ENCODE assay signal across 13 cellular contexts in the genomic region with DNA sequence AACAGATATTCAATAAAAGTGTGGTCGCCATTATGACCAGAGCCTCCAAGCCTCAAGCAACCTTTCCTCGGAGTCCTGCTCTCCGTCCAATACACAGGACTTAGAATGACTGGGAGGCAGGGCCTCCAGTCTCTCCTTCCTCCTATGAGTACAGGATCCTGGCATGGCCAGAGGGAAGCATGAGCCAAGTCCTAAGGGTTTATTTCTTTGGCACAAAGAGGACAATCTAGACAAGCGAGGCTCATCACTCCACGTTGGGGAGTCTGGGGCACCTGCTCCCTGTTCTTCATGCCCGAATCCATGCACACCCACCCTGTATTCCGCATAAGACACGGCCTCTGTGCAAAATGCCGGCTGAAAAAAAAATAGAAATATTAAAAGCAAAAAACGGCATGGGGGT. TPM values are rescaled to one million over a fixed set of nuclear protein-coding genes. Genes with fewer than 3 reads are reported as not detected.
DNase-seq lines count a peak whose midpoint lies in the region; ATAC-seq and TF ChIP-seq lines count a peak whose summit lies in the region.
"Had no signal": no experiment of that assay in that cellular context is flagged by ENCODE, and none has a peak within 500 bp of the region (broad histone marks: within the 10 kb centered on the region; RNA-seq: fewer than 3 reads in every experiment).

No MANE protein-coding gene starts in this region.

- TF ChIP-seq CTCF in PC-9 (conservative IDR thresholded peaks at IDR 0.05): no peak
- no peak for TF ChIP-seq CTCF in epithelial cell of esophagus (IDR thresholded peaks at IDR 0.05; ENCODE audit: insufficient read depth, low read depth, low read length, missing control alignments)

- H3K4me3 ChIP-seq in PC-9 (no peak overlapping the region), epithelial cell of esophagus (ENCODE audit: low read length) (peak overlapping the region; percentile 75), skeletal muscle cell (ENCODE audit: low read depth, low read length) (peak overlapping the region; percentile 52)

- POLR2A ChIA-PET in PC-9 (lab: Charles Lee; ENCODE audit: unreplicated experiment): no interaction called here

- no peak for DNase-seq in activated naive CD4-positive, alpha-beta T cell treated with anti-CD3 and anti-CD28 coated beads, Interleukin-2, amount 50 U/mL, for 72 hours (ENCODE audit: low spot score in 2 of 2)
- DNase-seq in PC-9: no peak
- no peak for DNase-seq in epithelial cell of esophagus (ENCODE audit: low read depth)
- no peak for DNase-seq in skeletal muscle cell (ENCODE audit: low read depth)
- no peak for DNase-seq in ureter (ENCODE audit: low spot score)
- no peak for DNase-seq in stimulated activated CD4-positive, alpha-beta T cell treated with anti-CD3 and anti-CD28 coated beads, Interleukin-1b, Interleukin-23, amount 100 ng/mL, for 48 hours
- no peak for DNase-seq in hepatic stellate cell (ENCODE audit: low spot score)
- DNase-seq: activated CD8-positive, alpha-beta memory T cell treated with anti-CD3 and anti-CD28 coated beads for 24 hours; left colon; NCI-H2029 treated with DMSO at 0.1 percent for 48 hours had no signal

- peaks cover 4% of the 10 kb centered on the region for H3K4me1 Mint-ChIP-seq in activated naive CD4-positive, alpha-beta T cell treated with anti-CD3 and anti-CD28 coated beads, Interleukin-2, amount 50 U/mL, for 24 hours

- H3K27ac ChIP-seq in PC-9: no peak overlapping the region
- H3K27ac ChIP-seq: KMS-11 had no signal

- no peaks in the 10 kb centered on the region for H3K27me3 ChIP-seq in PC-9 (ENCODE audit: insufficient read depth, low read depth)
- H3K27me3 ChIP-seq: gastroesophageal sphincter had no signal

- peaks cover 6% of the 10 kb centered on the region for H3K4me1 ChIP-seq in PC-9 (replicated peaks; ENCODE audit: insufficient read depth)

- H4K20me1 ChIP-seq in PC-9 (ENCODE audit: insufficient read depth): no peaks in the 10 kb centered on the region

- no peak for ATAC-seq in activated naive CD4-positive, alpha-beta T cell treated with anti-CD3 and anti-CD28 coated beads, Interleukin-2, amount 50 U/mL, for 72 hours

- H2AFZ ChIP-seq in PC-9: no peak overlapping the region

- H3K4me2 ChIP-seq in PC-9: peak overlapping the region; percentile 88
- H3K4me2 ChIP-seq: KMS-11 had no signal

- no peaks in the 10 kb centered on the region for H3K36me3 ChIP-seq in PC-9 (ENCODE audit: low read depth)

- peak overlapping the region; percentile 43 for H3K4me3 Mint-ChIP-seq in activated naive CD4-positive, alpha-beta T cell treated with anti-CD3 and anti-CD28 coated beads, Interleukin-2, amount 50 U/mL, for 24 hours

- peaks cover 6% of the 10 kb centered on the region; the same call in 1 of the 2 replicates for H3K79me2 ChIP-seq in PC-9 (ENCODE audit: low read depth)

- H3K27me3 Mint-ChIP-seq in activated naive CD4-positive, alpha-beta T cell treated with anti-CD3 and anti-CD28 coated beads, Interleukin-2, amount 50 U/mL, for 24 hours: no peaks in the 10 kb centered on the region

- intact Hi-C loops in PC-9 (cut with micrococcal nuclease; ENCODE audit: unreplicated experiment): loop anchor here (5.0 to 10.0 kb wide), 2 partner anchors 118 to 231 kb away; no protein-coding TSS in a partner anchor

- no peaks in the 10 kb centered on the region for H3K9me2 ChIP-seq in PC-9 (ENCODE audit: insufficient read depth)

- peaks cover 23% of the 10 kb centered on the region; the same call in 1 of the 2 replicates for H3F3A ChIP-seq in PC-9 (ENCODE audit: insufficient read depth, low read depth)

- CTCF ChIA-PET in PC-9 (lab: Charles Lee): interaction anchor here (1.1 to 1.2 kb wide), 2 partner anchors 42 to 145 kb away, joined by 3 to 4 read pairs; no protein-coding TSS in a partner anchor

- H3K9me3 ChIP-seq in PC-9 (ENCODE audit: insufficient read depth, low read depth): no peaks in the 10 kb centered on the region
- H3K9me3 ChIP-seq: gastroesophageal sphincter had no signal

- no peaks in the 10 kb centered on the region for H3K9me3 Mint-ChIP-seq in activated naive CD4-positive, alpha-beta T cell treated with anti-CD3 and anti-CD28 coated beads, Interleukin-2, amount 50 U/mL, for 24 hours
- no peaks in the 10 kb centered on the region for H3K9me3 Mint-ChIP-seq in activated naive CD4-positive, alpha-beta T cell treated with anti-CD3 and anti-CD28 coated beads, Interleukin-2, amount 50 U/mL, for 72 hours

- H3K27ac Mint-ChIP-seq in activated naive CD4-positive, alpha-beta T cell treated with anti-CD3 and anti-CD28 coated beads, Interleukin-2, amount 50 U/mL, for 24 hours: peak overlapping the region; percentile 8
- H3K27ac Mint-ChIP-seq in activated naive CD4-positive, alpha-beta T cell treated with anti-CD3 and anti-CD28 coated beads, Interleukin-2, amount 50 U/mL, for 72 hours: no peak overlapping the region

- BruUV-seq in PC-9 (replicated peaks; lab: Mats Ljungman, UMichigan): TSS peak; percentile 45

- peaks cover 5% of the 10 kb centered on the region for H3K36me3 Mint-ChIP-seq in activated naive CD4-positive, alpha-beta T cell treated with anti-CD3 and anti-CD28 coated beads, Interleukin-2, amount 50 U/mL, for 24 hours
- no peaks in the 10 kb centered on the region for H3K36me3 Mint-ChIP-seq in activated naive CD4-positive, alpha-beta T cell treated with anti-CD3 and anti-CD28 coated beads, Interleukin-2, amount 50 U/mL, for 72 hours

RNA-seq across cellular contexts. Expression of a gene that starts 6.8 kb away (rescaled TPM):
- 1 to 10 TPM; 1.6 to 6.7 TPM for total RNA-seq in activated naive CD4-positive, alpha-beta T cell treated with anti-CD3 and anti-CD28 coated beads, Interleukin-2, amount 50 U/mL, for 72 hours
- total RNA-seq in PC-9 (2021) (0.90 and 0.93 TPM in 2 replicates), ureter (3.5 TPM)

RNA-seq across cellular contexts. Expression of a gene that starts 11.7 kb away (rescaled TPM):
- total RNA-seq in activated naive CD4-positive, alpha-beta T cell treated with anti-CD3 and anti-CD28 coated beads, Interleukin-2, amount 50 U/mL, for 72 hours: 10 to 100 TPM; 23.8 to 25.0 TPM
- total RNA-seq in PC-9 (2021): 30.7 TPM in 2 replicates
- 37.0 TPM for total RNA-seq in ureter

RNA-seq across cellular contexts. Expression of a gene that starts 28.5 kb away (rescaled TPM):
- total RNA-seq in activated naive CD4-positive, alpha-beta T cell treated with anti-CD3 and anti-CD28 coated beads, Interleukin-2, amount 50 U/mL, for 72 hours: 1 to 10 TPM in 1 of 2 donors, under 1 TPM in 1; 0.18 to 1.5 TPM
- 45.0 and 54.6 TPM in 2 replicates for total RNA-seq in PC-9 (2021)
- total RNA-seq in ureter: 34.0 TPM

RNA-seq across cellular contexts. Expression of a gene that starts 41.3 kb away (rescaled TPM):
- total RNA-seq in activated naive CD4-positive, alpha-beta T cell treated with anti-CD3 and anti-CD28 coated beads, Interleukin-2, amount 50 U/mL, for 72 hours: 10 to 100 TPM; 33.6 to 42.1 TPM
- 36.1 and 57.5 TPM in 2 replicates for total RNA-seq in PC-9 (2021)
- 63.1 TPM for total RNA-seq in ureter

RNA-seq across cellular contexts. Expression of a gene that starts 42.7 kb away (rescaled TPM):
- 1 to 10 TPM in 1 of 2 donors, under 1 TPM in 1; 0.61 to 1.4 TPM for total RNA-seq in activated naive CD4-positive, alpha-beta T cell treated with anti-CD3 and anti-CD28 coated beads, Interleukin-2, amount 50 U/mL, for 72 hours
- total RNA-seq in PC-9 (2021) (22.7 and 23.8 TPM in 2 replicates), ureter (11.9 TPM)

Comparison
In these comparisons a context has a peak if more than half of its experiments do, and no peak if none do; other contexts are left out.
1. RNA of a gene that starts 28.5 kb away (total RNA-seq): 45.0 to 54.6 TPM in PC-9 and 34.0 TPM in ureter (single experiment); 0.18 to 1.5 TPM in activated naive CD4-positive, alpha-beta T cell treated with anti-CD3 and anti-CD28 coated beads, Interleukin-2, amount 50 U/mL, for 72 hours; every median in the first group is over 10 times any median in the second.